Comparison of ENCODE assay signal across 8 cellular contexts in the genomic region with DNA sequence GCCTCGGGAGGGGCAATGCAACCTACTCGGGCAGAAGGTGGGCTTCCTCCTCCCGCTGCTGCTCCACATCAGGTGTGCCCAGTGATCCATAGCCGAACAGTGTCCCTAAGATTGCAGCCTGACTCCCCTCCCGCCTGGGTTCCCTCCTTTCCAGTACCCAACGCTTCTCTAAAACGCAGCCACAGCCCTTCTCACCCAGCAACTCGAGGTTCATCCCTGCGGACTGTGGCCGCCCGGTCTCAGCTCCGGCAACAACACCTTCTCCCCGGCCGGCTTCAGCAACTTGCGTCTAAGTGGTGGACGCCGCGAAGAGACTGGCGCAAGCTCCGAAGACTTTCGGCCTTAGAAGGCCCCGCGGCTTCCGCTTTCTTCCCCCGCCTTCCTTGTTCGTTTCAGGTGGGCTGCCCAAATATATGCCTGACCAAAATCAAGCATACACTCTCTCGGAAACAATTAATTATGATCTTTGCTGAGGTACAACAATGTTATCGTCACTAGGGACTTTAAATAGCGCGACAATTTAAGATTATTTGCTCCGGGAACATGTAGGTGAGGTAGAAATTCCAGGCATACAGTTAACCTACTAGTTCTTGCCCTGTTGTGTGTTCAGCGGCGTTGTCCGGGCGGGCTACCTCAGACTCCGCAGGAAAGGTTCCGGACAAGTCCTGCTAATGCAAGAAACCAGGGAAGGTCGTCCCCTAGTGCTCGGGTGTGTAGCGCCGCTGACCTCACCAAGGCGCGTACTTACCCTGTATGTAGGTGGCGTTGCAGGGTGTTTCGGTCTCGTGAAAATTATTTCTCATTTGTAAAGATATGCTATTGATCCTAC. TPM values are rescaled to one million over a fixed set of nuclear protein-coding genes. Genes with fewer than 3 reads are reported as not detected.
DNase-seq lines count a peak whose midpoint lies in the region; ATAC-seq and TF ChIP-seq lines count a peak whose summit lies in the region.

A gene with protein sequence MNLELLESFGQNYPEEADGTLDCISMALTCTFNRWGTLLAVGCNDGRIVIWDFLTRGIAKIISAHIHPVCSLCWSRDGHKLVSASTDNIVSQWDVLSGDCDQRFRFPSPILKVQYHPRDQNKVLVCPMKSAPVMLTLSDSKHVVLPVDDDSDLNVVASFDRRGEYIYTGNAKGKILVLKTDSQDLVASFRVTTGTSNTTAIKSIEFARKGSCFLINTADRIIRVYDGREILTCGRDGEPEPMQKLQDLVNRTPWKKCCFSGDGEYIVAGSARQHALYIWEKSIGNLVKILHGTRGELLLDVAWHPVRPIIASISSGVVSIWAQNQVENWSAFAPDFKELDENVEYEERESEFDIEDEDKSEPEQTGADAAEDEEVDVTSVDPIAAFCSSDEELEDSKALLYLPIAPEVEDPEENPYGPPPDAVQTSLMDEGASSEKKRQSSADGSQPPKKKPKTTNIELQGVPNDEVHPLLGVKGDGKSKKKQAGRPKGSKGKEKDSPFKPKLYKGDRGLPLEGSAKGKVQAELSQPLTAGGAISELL (minus strand): TSS at position 319 of the 829 bp plus-strand sequence. CDS start 105 bp downstream, at position 214.

- H3K27ac ChIP-seq in muscle layer of duodenum (ENCODE audit: low read length): peak within 1 kb of the TSS; percentile 99

- H3K4me1 ChIP-seq in muscle layer of duodenum (ENCODE audit: control insufficient read depth in 1 of 2, insufficient read depth in 2 of 2, low read length in 2 of 2): peaks cover 3 to 25% of the 10 kb centered on the region in 2 donors

- H3K27me3 Mint-ChIP-seq in activated T-cell treated with anti-CD3 and anti-CD28 coated beads, Interleukin-2, amount 50 U/mL, for 4 hours (ENCODE audit: low read depth): no peaks in the 10 kb centered on the region

- H3K36me3 Mint-ChIP-seq in activated T-cell treated with anti-CD3 and anti-CD28 coated beads, Interleukin-2, amount 50 U/mL, for 4 hours (ENCODE audit: insufficient read depth): peaks cover 14% of the 10 kb centered on the region

- H3K4me3 Mint-ChIP-seq in activated T-cell treated with anti-CD3 and anti-CD28 coated beads, Interleukin-2, amount 50 U/mL, for 4 hours: peak within 1 kb of the TSS; percentile 98

- H3K27me3 ChIP-seq in muscle layer of duodenum (ENCODE audit: low read depth, low read length): no peaks in the 10 kb centered on the region

- peaks cover 0 to 10% of the 10 kb centered on the region in 2 donors for H3K36me3 ChIP-seq in muscle layer of duodenum (ENCODE audit: control insufficient read depth in 1 of 2, insufficient read depth in 2 of 2, low read length in 2 of 2)

- peak; percentile 99 for DNase-seq in DMS53 treated with DMSO at 0.1 percent for 48 hours (lab: John Stamatoyannopoulos, UW; ENCODE audit: unreplicated experiment)
- DNase-seq in KBM-7: peak; percentile 97
- DNase-seq in activated T-cell treated with anti-CD3 and anti-CD28 coated beads, Interleukin-2, amount 50 U/mL, for 4 hours: peak; percentile 94
- DNase-seq in stimulated activated CD8-positive, alpha-beta memory T cell treated with anti-CD3 and anti-CD28 coated beads, Interleukin-7, amount 100 ng/mL, for 48 hours (ENCODE audit: extremely low read depth in 1 of 2, low read depth in 1 of 2): peak; percentile 78 to 92

- H3K9me3 Mint-ChIP-seq in activated T-cell treated with anti-CD3 and anti-CD28 coated beads, Interleukin-2, amount 50 U/mL, for 4 hours: no peaks in the 10 kb centered on the region

- H3K4me3 ChIP-seq in muscle layer of duodenum (ENCODE audit: low read depth in 1 of 2, low read length in 2 of 2): peak within 1 kb of the TSS; percentile 91 to 99

- in situ Hi-C loops in KBM-7 (cut with MboI; ENCODE audit: low pct_unique_long_range_greater_than_20kb, low sequenced_read_pairs): loop anchor here (10.0 kb wide), 1 partner anchor 57 kb away; no protein-coding TSS in a partner anchor

- ATAC-seq in GM21619 (IDR thresholded peaks at IDR 0.05; ENCODE audit: unreplicated experiment) (peak; percentile 94), esophagus mucosa (peak; percentile 99)
- ATAC-seq in activated T-cell treated with anti-CD3 and anti-CD28 coated beads, Interleukin-2, amount 50 U/mL, for 4 hours: peak; percentile 97 to 98

- H3K4me1 Mint-ChIP-seq in activated T-cell treated with anti-CD3 and anti-CD28 coated beads, Interleukin-2, amount 50 U/mL, for 4 hours (ENCODE audit: low read depth): peaks cover 42% of the 10 kb centered on the region

- no peaks in the 10 kb centered on the region for H3K9me3 ChIP-seq in muscle layer of duodenum (ENCODE audit: control insufficient read depth in 1 of 2, low read length in 2 of 2)

TF ChIP-seq in PFSK-1, 5 proteins besides CTCF, POLR2A, EP300 and RAD21:
- TF ChIP-seq POLR2AphosphoS5 (IDR thresholded peaks at IDR 0.05; ENCODE audit: low read depth, low read length): peak; percentile 85
- TF ChIP-seq, protein P1, sequence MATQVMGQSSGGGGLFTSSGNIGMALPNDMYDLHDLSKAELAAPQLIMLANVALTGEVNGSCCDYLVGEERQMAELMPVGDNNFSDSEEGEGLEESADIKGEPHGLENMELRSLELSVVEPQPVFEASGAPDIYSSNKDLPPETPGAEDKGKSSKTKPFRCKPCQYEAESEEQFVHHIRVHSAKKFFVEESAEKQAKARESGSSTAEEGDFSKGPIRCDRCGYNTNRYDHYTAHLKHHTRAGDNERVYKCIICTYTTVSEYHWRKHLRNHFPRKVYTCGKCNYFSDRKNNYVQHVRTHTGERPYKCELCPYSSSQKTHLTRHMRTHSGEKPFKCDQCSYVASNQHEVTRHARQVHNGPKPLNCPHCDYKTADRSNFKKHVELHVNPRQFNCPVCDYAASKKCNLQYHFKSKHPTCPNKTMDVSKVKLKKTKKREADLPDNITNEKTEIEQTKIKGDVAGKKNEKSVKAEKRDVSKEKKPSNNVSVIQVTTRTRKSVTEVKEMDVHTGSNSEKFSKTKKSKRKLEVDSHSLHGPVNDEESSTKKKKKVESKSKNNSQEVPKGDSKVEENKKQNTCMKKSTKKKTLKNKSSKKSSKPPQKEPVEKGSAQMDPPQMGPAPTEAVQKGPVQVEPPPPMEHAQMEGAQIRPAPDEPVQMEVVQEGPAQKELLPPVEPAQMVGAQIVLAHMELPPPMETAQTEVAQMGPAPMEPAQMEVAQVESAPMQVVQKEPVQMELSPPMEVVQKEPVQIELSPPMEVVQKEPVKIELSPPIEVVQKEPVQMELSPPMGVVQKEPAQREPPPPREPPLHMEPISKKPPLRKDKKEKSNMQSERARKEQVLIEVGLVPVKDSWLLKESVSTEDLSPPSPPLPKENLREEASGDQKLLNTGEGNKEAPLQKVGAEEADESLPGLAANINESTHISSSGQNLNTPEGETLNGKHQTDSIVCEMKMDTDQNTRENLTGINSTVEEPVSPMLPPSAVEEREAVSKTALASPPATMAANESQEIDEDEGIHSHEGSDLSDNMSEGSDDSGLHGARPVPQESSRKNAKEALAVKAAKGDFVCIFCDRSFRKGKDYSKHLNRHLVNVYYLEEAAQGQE (IDR thresholded peaks at IDR 0.05; ENCODE audit: insufficient read depth in 1 of 2, low read depth in 2 of 2, low read length in 2 of 2): 0 out of 4 replicates have a peak, but pooled peaks of 1 of the 2 experiments have one; percentile 27
- peak; percentile 97 for TF ChIP-seq FOXP2 (optimal IDR thresholded peaks at IDR 0.05; ENCODE audit: borderline replicate concordance, extremely low read depth, extremely low read length, insufficient read depth)
- TF ChIP-seq TAF1 (IDR thresholded peaks at IDR 0.05; ENCODE audit: borderline replicate concordance, insufficient read depth, low read length): peak; percentile 61; the same call in 1 of the 2 replicates
- TF ChIP-seq SIN3A (IDR thresholded peaks at IDR 0.05; ENCODE audit: borderline replicate concordance, insufficient read depth, low read length): peak; percentile 85; the same call in 1 of the 2 replicates

RNA-seq across cellular contexts. Expression of the gene that starts here (rescaled TPM):
- 13.5 TPM for polyA plus RNA-seq in PFSK-1 (2012; ENCODE audit: insufficient read length, low read depth)
- total RNA-seq in activated T-cell treated with anti-CD3 and anti-CD28 coated beads, Interleukin-2, amount 50 U/mL, for 4 hours: 10 to 100 TPM; 27.4 to 36.2 (median 31.2) TPM
- 6.9 TPM for total RNA-seq in esophagus mucosa

Comparison
In these comparisons a context has a peak if more than half of its experiments do, and no peak if none do; other contexts are left out.
1. Peak in every context shown above with its lines: DNase-seq, ATAC-seq, H3K4me3 ChIP-seq and H3K27ac ChIP-seq.